In genomic region chrX:150155396-150156048, GRCh38 we compare ENCODE assay signal across 12 cellular contexts.
DNase-seq lines count a peak whose midpoint lies in the region; ATAC-seq and TF ChIP-seq lines count a peak whose summit lies in the region.
"Had no signal": no experiment of that assay in that cellular context is flagged by ENCODE, and none has a peak within 500 bp of the region (broad histone marks: within the 10 kb centered on the region; RNA-seq: fewer than 3 reads in every experiment).

No MANE protein-coding gene starts in this region.

- in situ Hi-C loops in astrocyte of the spinal cord (cut with HindIII; ENCODE audit: low sequenced_read_pairs): no loop called here

- TF ChIP-seq CTCF in AG10803 (conservative IDR thresholded peaks at IDR 0.05; ENCODE audit: low read length) (no peak), astrocyte of the spinal cord (IDR thresholded peaks at IDR 0.05; ENCODE audit: low read depth, low read length) (no peak)

- H3K4me3 ChIP-seq in AG10803 (ENCODE audit: low read length): no peak overlapping the region
- no peak overlapping the region for H3K4me3 ChIP-seq in astrocyte of the spinal cord (ENCODE audit: low read depth, low read length)

- ATAC-seq in HG03097 (IDR thresholded peaks at IDR 0.05; ENCODE audit: low FRiP score, unreplicated experiment): no peak
- ATAC-seq: activated CD8-positive, alpha-beta T cell treated with anti-CD3 and anti-CD28 coated beads, Interleukin-2, amount 10 ng/mL, durations not matched to agents 7 days and 5 days had no signal

- DNase-seq in AG10803 (ENCODE audit: low read depth): peak; percentile 66
- peak; percentile 31 for DNase-seq in HS-5 (ENCODE audit: low read depth)
- DNase-seq in astrocyte of the spinal cord (ENCODE audit: low read depth, low spot score): peak; percentile 40
- peak; percentile 40 for DNase-seq in islet precursor cell
- no peak for DNase-seq in activated T-cell treated with anti-CD3 and anti-CD28 coated beads, Interleukin-2, amount 50 U/mL, for 1 hour
- DNase-seq in NK-92 treated with Interleukin-12 subunit alpha and Interleukin-12 subunit beta, amount 100 ng/mL, for 24 hours (lab: John Stamatoyannopoulos, UW): no peak
- no peak for DNase-seq in effector CD8-positive, alpha-beta T cell (lab: John Stamatoyannopoulos, UW)
- DNase-seq: activated CD8-positive, alpha-beta T cell treated with anti-CD3 and anti-CD28 coated beads, Interleukin-2, amount 10 ng/mL, durations not matched to agents 7 days and 5 days; CD8-positive, alpha-beta memory T cell; NCI-H146; SHP77 had no signal

Comparison
In these comparisons a context has a peak if more than half of its experiments do, and no peak if none do; other contexts are left out.
1. DNase-seq: peak in AG10803 (single experiment), HS-5 (single experiment), astrocyte of the spinal cord (single experiment) and islet precursor cell (single experiment); none in activated T-cell treated with anti-CD3 and anti-CD28 coated beads, Interleukin-2, amount 50 U/mL, for 1 hour (single experiment), NK-92 treated with Interleukin-12 subunit alpha and Interleukin-12 subunit beta, amount 100 ng/mL, for 24 hours (single experiment) and effector CD8-positive, alpha-beta T cell (single experiment).